In the genomic region with DNA sequence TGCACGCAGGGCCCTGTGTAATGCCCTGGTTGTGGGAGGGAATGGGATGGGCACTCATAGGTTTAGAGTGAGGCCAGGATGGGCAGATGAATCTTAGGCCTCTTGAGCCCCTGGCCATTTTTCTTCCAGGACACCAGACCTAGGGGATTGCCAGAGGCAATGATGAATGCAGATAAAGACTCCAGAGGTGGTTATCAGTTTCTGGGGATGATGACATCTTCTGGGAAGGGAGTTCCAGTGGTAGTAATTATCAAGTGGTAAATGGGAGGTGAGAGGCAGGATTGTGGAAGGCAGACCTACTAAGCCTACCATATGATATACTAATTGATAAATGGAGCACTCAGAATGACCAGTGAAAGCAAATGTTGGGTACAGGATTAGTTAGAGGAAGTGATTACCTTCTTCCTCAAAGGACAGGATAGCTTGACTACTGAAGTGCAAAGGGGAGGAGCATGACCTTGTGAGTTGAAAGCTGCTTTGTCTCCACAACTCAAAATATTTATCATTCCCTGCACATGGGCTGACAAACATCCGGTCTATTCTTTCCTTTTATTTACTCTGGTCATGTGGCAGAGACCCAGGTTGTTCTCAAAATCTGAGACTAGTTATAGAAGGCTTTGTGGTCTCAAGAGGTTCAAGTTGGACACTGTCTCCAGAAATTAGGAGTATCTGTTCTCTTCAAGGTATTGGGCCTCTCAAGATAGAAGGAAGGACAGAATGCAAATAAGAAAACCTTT, we compare ENCODE assay signal across 1 cellular context.
TF ChIP-seq lines count a peak whose summit lies in the region.

No MANE protein-coding gene starts in this region.

TF ChIP-seq in HepG2, 621 proteins besides CTCF, POLR2A, EP300 and RAD21 (continued from another document and continues in another):
- 0 out of 2 replicates have a peak, but pooled peaks have one; percentile 27 for TF ChIP-seq KLF6 (CRISPR knock-in tag; IDR thresholded peaks at IDR 0.05)
- TF ChIP-seq, protein P1, sequence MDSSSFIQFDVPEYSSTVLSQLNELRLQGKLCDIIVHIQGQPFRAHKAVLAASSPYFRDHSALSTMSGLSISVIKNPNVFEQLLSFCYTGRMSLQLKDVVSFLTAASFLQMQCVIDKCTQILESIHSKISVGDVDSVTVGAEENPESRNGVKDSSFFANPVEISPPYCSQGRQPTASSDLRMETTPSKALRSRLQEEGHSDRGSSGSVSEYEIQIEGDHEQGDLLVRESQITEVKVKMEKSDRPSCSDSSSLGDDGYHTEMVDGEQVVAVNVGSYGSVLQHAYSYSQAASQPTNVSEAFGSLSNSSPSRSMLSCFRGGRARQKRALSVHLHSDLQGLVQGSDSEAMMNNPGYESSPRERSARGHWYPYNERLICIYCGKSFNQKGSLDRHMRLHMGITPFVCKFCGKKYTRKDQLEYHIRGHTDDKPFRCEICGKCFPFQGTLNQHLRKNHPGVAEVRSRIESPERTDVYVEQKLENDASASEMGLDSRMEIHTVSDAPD (CRISPR knock-in tag; IDR thresholded peaks at IDR 0.05), result no peak
- peak; percentile 48; the same call in 1 of the 2 replicates for TF ChIP-seq ZNF788 (CRISPR knock-in tag; IDR thresholded peaks at IDR 0.05; ENCODE audit: borderline replicate concordance)
- TF ChIP-seq RARA (CRISPR knock-in tag; IDR thresholded peaks at IDR 0.05), result peak; percentile 92
- TF ChIP-seq GLI4 (CRISPR knock-in tag; IDR thresholded peaks at IDR 0.05; ENCODE audit: borderline replicate concordance), result no peak
- peak; percentile 84 for TF ChIP-seq SMAD3 (CRISPR knock-in tag; IDR thresholded peaks at IDR 0.05)
- TF ChIP-seq ARNTL (CRISPR knock-in tag; IDR thresholded peaks at IDR 0.05), result peak; percentile 81
- no peak for TF ChIP-seq PHB2 (IDR thresholded peaks at IDR 0.05; ENCODE audit: partially characterized antibody)
- TF ChIP-seq NR2F2 (IDR thresholded peaks at IDR 0.05; ENCODE audit: borderline replicate concordance, low read depth), result peak; percentile 51; the same call in 1 of the 2 replicates
- TF ChIP-seq ZMAT3 (CRISPR knock-in tag; conservative IDR thresholded peaks at IDR 0.05), result 0 out of 2 replicates have a peak, but pooled peaks have one; percentile 12
- no peak for TF ChIP-seq ZNF510 (CRISPR knock-in tag; IDR thresholded peaks at IDR 0.05; ENCODE audit: low read depth)
- no peak for TF ChIP-seq ATAD3A (CRISPR knock-in tag; IDR thresholded peaks at IDR 0.05)
- peak; percentile 48; the same call in 1 of the 2 replicates for TF ChIP-seq ZSCAN21 (CRISPR knock-in tag; IDR thresholded peaks at IDR 0.05; ENCODE audit: borderline replicate concordance)
- TF ChIP-seq, protein P2, sequence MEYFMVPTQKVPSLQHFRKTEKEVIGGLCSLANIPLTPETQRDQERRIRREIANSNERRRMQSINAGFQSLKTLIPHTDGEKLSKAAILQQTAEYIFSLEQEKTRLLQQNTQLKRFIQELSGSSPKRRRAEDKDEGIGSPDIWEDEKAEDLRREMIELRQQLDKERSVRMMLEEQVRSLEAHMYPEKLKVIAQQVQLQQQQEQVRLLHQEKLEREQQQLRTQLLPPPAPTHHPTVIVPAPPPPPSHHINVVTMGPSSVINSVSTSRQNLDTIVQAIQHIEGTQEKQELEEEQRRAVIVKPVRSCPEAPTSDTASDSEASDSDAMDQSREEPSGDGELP (IDR thresholded peaks at IDR 0.05; ENCODE audit: borderline replicate concordance, low read depth), result peak; percentile 69; the same call in 1 of the 2 replicates
- peak; percentile 98 for TF ChIP-seq ELF3 (CRISPR knock-in tag; IDR thresholded peaks at IDR 0.05)
- 0 out of 2 replicates have a peak, but pooled peaks have one; percentile 15 for TF ChIP-seq ZNF292 (CRISPR knock-in tag; IDR thresholded peaks at IDR 0.05; ENCODE audit: borderline replicate concordance, low read depth)
- peak; percentile 53; the same call in 1 of the 2 replicates for TF ChIP-seq ZFP37 (CRISPR knock-in tag; IDR thresholded peaks at IDR 0.05; ENCODE audit: borderline replicate concordance)
- peak; percentile 92 for TF ChIP-seq SAP130 (CRISPR knock-in tag; IDR thresholded peaks at IDR 0.05; ENCODE audit: low read depth)
- TF ChIP-seq, protein P3, sequence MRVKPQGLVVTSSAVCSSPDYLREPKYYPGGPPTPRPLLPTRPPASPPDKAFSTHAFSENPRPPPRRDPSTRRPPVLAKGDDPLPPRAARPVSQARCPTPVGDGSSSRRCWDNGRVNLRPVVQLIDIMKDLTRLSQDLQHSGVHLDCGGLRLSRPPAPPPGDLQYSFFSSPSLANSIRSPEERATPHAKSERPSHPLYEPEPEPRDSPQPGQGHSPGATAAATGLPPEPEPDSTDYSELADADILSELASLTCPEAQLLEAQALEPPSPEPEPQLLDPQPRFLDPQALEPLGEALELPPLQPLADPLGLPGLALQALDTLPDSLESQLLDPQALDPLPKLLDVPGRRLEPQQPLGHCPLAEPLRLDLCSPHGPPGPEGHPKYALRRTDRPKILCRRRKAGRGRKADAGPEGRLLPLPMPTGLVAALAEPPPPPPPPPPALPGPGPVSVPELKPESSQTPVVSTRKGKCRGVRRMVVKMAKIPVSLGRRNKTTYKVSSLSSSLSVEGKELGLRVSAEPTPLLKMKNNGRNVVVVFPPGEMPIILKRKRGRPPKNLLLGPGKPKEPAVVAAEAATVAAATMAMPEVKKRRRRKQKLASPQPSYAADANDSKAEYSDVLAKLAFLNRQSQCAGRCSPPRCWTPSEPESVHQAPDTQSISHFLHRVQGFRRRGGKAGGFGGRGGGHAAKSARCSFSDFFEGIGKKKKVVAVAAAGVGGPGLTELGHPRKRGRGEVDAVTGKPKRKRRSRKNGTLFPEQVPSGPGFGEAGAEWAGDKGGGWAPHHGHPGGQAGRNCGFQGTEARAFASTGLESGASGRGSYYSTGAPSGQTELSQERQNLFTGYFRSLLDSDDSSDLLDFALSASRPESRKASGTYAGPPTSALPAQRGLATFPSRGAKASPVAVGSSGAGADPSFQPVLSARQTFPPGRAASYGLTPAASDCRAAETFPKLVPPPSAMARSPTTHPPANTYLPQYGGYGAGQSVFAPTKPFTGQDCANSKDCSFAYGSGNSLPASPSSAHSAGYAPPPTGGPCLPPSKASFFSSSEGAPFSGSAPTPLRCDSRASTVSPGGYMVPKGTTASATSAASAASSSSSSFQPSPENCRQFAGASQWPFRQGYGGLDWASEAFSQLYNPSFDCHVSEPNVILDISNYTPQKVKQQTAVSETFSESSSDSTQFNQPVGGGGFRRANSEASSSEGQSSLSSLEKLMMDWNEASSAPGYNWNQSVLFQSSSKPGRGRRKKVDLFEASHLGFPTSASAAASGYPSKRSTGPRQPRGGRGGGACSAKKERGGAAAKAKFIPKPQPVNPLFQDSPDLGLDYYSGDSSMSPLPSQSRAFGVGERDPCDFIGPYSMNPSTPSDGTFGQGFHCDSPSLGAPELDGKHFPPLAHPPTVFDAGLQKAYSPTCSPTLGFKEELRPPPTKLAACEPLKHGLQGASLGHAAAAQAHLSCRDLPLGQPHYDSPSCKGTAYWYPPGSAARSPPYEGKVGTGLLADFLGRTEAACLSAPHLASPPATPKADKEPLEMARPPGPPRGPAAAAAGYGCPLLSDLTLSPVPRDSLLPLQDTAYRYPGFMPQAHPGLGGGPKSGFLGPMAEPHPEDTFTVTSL (CRISPR knock-in tag; IDR thresholded peaks at IDR 0.05; ENCODE audit: borderline replicate concordance), result peak; percentile 89
- TF ChIP-seq TCF12 (IDR thresholded peaks at IDR 0.05), result no peak
- peak; percentile 54; the same call in 1 of the 2 replicates for TF ChIP-seq TCF12 (CRISPR knock-in tag; IDR thresholded peaks at IDR 0.05)
- TF ChIP-seq HOXA3 (CRISPR knock-in tag; IDR thresholded peaks at IDR 0.05), result peak; percentile 68; the same call in 1 of the 2 replicates
- no peak for TF ChIP-seq ZNF841 (CRISPR knock-in tag; IDR thresholded peaks at IDR 0.05; ENCODE audit: borderline replicate concordance)
- TF ChIP-seq FOSL2 (CRISPR knock-in tag; IDR thresholded peaks at IDR 0.05), result peak; percentile 71
- peak; percentile 91 for TF ChIP-seq FOXK1 (CRISPR knock-in tag; IDR thresholded peaks at IDR 0.05; ENCODE audit: borderline replicate concordance, low read depth)
- TF ChIP-seq, protein P4, sequence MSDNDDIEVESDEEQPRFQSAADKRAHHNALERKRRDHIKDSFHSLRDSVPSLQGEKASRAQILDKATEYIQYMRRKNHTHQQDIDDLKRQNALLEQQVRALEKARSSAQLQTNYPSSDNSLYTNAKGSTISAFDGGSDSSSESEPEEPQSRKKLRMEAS (IDR thresholded peaks at IDR 0.05), result peak; percentile 88
- peak; percentile 64 for TF ChIP-seq KDM6A (CRISPR knock-in tag; IDR thresholded peaks at IDR 0.05; ENCODE audit: low read depth)
- TF ChIP-seq ZC3H4 (CRISPR knock-in tag; IDR thresholded peaks at IDR 0.05; ENCODE audit: borderline replicate concordance), result 0 out of 2 replicates have a peak, but pooled peaks have one; percentile 55
- peak; percentile 87 for TF ChIP-seq PHF21A (CRISPR knock-in tag; IDR thresholded peaks at IDR 0.05)
- peak; percentile 64 for TF ChIP-seq NR2F6 (IDR thresholded peaks at IDR 0.05)
- peak; percentile 80; the same call in 1 of the 2 replicates for TF ChIP-seq NR2F6 (CRISPR knock-in tag; IDR thresholded peaks at IDR 0.05)
- no peak for TF ChIP-seq ZNF337 (CRISPR knock-in tag; IDR thresholded peaks at IDR 0.05; ENCODE audit: borderline replicate concordance, low read depth)
- TF ChIP-seq, protein P5, sequence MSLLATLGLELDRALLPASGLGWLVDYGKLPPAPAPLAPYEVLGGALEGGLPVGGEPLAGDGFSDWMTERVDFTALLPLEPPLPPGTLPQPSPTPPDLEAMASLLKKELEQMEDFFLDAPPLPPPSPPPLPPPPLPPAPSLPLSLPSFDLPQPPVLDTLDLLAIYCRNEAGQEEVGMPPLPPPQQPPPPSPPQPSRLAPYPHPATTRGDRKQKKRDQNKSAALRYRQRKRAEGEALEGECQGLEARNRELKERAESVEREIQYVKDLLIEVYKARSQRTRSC (CRISPR knock-in tag; IDR thresholded peaks at IDR 0.05; ENCODE audit: low read depth), result no peak
- TF ChIP-seq ZNF430 (CRISPR knock-in tag; IDR thresholded peaks at IDR 0.05), result peak; percentile 46; the same call in 1 of the 2 replicates
- TF ChIP-seq ZMYM4 (CRISPR knock-in tag; IDR thresholded peaks at IDR 0.05), result peak; percentile 69
- TF ChIP-seq, protein P6, sequence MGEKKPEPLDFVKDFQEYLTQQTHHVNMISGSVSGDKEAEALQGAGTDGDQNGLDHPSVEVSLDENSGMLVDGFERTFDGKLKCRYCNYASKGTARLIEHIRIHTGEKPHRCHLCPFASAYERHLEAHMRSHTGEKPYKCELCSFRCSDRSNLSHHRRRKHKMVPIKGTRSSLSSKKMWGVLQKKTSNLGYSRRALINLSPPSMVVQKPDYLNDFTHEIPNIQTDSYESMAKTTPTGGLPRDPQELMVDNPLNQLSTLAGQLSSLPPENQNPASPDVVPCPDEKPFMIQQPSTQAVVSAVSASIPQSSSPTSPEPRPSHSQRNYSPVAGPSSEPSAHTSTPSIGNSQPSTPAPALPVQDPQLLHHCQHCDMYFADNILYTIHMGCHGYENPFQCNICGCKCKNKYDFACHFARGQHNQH (CRISPR knock-in tag; IDR thresholded peaks at IDR 0.05), result peak; percentile 87
- TF ChIP-seq SALL2 (CRISPR knock-in tag; IDR thresholded peaks at IDR 0.05), result 0 out of 2 replicates have a peak, but pooled peaks have one; percentile 32
- peak; percentile 34; the same call in 1 of the 2 replicates for TF ChIP-seq ZFY (CRISPR knock-in tag; IDR thresholded peaks at IDR 0.05)
- TF ChIP-seq SOX13 (IDR thresholded peaks at IDR 0.05), result peak; percentile 86
- peak in 1 of 2 experiments; percentile 98; a peak in 2 of 4 replicates for TF ChIP-seq SOX13 (CRISPR knock-in tag; conservative IDR thresholded peaks at IDR 0.05 in 1 of 2, IDR thresholded peaks at IDR 0.05 in 1 of 2)
- TF ChIP-seq HNF4G (IDR thresholded peaks at IDR 0.05; ENCODE audit: borderline replicate concordance, low read depth, low read length), result no peak
- no peak for TF ChIP-seq HNF4G (CRISPR knock-in tag; IDR thresholded peaks at IDR 0.05; ENCODE audit: borderline replicate concordance, low read depth)
- TF ChIP-seq, protein P7, sequence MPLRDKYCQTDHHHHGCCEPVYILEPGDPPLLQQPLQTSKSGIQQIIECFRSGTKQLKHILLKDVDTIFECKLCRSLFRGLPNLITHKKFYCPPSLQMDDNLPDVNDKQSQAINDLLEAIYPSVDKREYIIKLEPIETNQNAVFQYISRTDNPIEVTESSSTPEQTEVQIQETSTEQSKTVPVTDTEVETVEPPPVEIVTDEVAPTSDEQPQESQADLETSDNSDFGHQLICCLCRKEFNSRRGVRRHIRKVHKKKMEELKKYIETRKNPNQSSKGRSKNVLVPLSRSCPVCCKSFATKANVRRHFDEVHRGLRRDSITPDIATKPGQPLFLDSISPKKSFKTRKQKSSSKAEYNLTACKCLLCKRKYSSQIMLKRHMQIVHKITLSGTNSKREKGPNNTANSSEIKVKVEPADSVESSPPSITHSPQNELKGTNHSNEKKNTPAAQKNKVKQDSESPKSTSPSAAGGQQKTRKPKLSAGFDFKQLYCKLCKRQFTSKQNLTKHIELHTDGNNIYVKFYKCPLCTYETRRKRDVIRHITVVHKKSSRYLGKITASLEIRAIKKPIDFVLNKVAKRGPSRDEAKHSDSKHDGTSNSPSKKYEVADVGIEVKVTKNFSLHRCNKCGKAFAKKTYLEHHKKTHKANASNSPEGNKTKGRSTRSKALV (CRISPR knock-in tag; IDR thresholded peaks at IDR 0.05), result peak; percentile 74; the same call in 1 of the 2 replicates
- TF ChIP-seq KAT7 (CRISPR knock-in tag; IDR thresholded peaks at IDR 0.05; ENCODE audit: borderline replicate concordance), result peak; percentile 72; the same call in 1 of the 2 replicates
- TF ChIP-seq, protein P8, sequence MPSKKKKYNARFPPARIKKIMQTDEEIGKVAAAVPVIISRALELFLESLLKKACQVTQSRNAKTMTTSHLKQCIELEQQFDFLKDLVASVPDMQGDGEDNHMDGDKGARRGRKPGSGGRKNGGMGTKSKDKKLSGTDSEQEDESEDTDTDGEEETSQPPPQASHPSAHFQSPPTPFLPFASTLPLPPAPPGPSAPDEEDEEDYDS (CRISPR knock-in tag; IDR thresholded peaks at IDR 0.05), result peak; percentile 82; the same call in 1 of the 2 replicates
- TF ChIP-seq, protein P9, sequence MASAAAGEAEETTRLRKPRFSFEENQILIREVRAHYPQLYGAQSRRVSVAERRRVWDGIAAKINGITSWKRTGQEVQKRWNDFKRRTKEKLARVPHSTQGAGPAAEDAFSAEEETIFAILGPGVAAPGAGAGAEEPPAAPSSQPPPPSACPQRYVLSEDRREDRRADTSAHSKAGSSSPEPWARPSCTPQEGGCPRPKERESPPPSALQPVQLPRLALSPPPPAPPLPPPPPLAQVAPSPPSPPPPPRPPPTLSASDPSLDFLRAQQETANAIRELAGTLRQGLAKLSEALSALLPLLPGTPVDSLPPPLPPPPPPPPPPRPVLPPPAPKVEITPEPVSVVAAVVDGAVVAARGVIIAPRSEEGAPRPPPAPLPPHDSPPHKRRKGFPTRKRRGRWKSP (CRISPR knock-in tag; IDR thresholded peaks at IDR 0.05), result peak; percentile 37; the same call in 1 of the 2 replicates
- TF ChIP-seq, protein P10, sequence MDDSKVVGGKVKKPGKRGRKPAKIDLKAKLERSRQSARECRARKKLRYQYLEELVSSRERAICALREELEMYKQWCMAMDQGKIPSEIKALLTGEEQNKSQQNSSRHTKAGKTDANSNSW (CRISPR knock-in tag; IDR thresholded peaks at IDR 0.05; ENCODE audit: borderline replicate concordance), result no peak
- no peak for TF ChIP-seq CEBPB (IDR thresholded peaks at IDR 0.05; ENCODE audit: borderline replicate concordance, low read depth, low read length)
- no peak for TF ChIP-seq ZSCAN30 (CRISPR knock-in tag; IDR thresholded peaks at IDR 0.05)
- TF ChIP-seq ZNF552 (CRISPR knock-in tag; IDR thresholded peaks at IDR 0.05; ENCODE audit: borderline replicate concordance), result no peak
- TF ChIP-seq LCORL (IDR thresholded peaks at IDR 0.05), result no peak
- TF ChIP-seq LCORL (CRISPR knock-in tag; IDR thresholded peaks at IDR 0.05), result peak; percentile 65; the same call in 1 of the 2 replicates
- peak; percentile 72; the same call in 1 of the 2 replicates for TF ChIP-seq SSRP1 (CRISPR knock-in tag; IDR thresholded peaks at IDR 0.05)
- no peak for TF ChIP-seq MTA1 (CRISPR knock-in tag; IDR thresholded peaks at IDR 0.05; ENCODE audit: borderline replicate concordance)
